1 cellular context compared by ENCODE assay signal in the genomic region with DNA sequence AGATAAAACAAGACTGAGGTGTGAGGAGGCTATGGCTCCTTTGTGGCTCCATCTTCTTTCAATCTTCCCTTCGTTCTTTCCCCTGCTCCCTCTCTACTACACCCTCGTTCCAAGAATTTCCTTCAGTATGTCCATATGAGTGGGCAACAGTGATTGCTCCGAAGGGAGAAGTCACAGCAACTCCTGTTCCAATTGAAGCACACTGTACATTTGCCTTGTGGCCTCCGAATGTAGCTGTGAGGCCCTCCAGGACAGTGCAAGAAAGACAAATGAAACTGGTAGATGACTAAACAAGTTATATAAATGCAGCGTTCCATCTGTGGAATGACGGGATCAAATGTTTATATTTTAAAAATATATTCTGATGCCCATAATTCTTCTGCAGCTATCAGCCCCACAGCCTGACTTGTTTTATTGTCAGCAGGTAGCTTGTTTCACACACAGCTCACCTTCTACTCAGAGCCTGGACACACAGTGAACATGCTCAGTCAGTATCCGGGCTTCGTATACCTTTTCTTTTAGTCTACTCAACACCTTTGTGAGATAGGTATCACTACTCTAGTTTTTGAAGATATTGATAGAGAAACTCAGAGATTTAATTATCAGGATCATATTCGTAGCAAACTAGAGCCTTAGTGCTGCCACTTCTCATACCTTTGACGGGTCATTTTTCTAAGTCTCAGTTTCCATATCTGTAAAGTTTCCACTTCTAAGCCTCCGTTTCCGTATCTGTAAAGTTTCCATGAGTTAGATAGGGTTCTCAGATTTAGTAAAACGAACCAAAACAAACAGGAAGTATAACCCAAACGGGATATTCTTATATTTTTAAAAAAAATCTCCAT.
TF ChIP-seq lines count a peak whose summit lies in the region.

No MANE protein-coding gene starts in this region.

TF ChIP-seq in SK-N-SH treated with all-trans-retinoic acid at 6 μM for 48 hours, 23 proteins besides CTCF, POLR2A, EP300 and RAD21 (continued from another document):
- no peak for TF ChIP-seq ARNTL (CRISPR knock-in tag; IDR thresholded peaks at IDR 0.05; ENCODE audit: borderline replicate concordance, low read depth)
- TF ChIP-seq ZNF70 (CRISPR knock-in tag; IDR thresholded peaks at IDR 0.05) = no peak
